In the genomic region with DNA sequence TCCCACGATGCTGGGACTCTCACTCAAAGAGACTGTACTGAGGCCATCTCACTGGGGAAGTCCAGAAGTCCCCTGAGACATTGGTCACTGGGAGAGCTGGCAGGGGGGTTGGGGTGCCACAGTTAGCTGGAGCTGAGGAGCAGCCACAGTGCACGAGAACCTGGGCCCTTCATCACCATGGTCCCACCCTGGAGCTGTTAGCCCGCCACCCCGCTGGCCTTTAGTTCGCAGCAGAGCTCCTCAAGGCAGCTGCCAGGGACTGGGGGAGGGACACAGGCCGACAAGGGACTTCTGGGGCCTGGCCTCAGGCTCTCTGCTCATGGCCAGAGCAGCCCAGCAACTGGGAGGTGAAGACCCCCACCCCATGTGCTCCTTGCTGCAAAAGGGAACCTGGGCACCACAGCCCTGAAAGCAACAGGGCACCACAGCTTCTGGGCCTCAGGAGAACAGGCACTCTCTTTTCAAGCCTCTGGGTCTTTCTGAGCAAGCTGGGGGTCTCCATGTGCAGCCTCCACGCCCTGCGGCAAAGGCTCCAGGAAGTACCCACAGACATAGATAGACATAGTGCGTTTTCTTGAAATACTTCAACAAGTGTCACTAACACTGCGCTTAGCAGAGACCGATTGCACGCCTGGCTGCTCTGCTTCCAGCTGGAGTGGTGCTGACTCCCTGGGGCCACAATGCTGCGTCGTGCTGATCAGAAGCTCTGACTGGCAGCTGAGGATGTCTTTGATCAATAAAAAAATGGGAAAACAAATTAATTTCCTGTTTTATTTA, we compare ENCODE assay signal across 11 cellular contexts. TPM values are rescaled to one million over a fixed set of nuclear protein-coding genes. Genes with fewer than 3 reads are reported as not detected.
A peak's percentile ranks its signal among the peaks of the same experiment; 100 is the strongest.
DNase-seq lines count a peak whose midpoint lies in the region; ATAC-seq and TF ChIP-seq lines count a peak whose summit lies in the region.
"Had no signal": no experiment of that assay in that cellular context is flagged by ENCODE, and none has a peak within 500 bp of the region (broad histone marks: within the 10 kb centered on the region; RNA-seq: fewer than 3 reads in every experiment).

No MANE protein-coding gene starts in this region.

- H3K27ac Mint-ChIP-seq in brain = peak overlapping the region in 4 of 5 experiments; percentile 67 to 83 (median 72)

- DNase-seq in Right ventricle myocardium superior = peak; percentile 30
- DNase-seq in cardiac septum (ENCODE audit: low spot score) = no peak
- DNase-seq in HuH-7.5 (ENCODE audit: low spot score) = no peak
- no peak for DNase-seq in dermis blood vessel endothelial cell
- DNase-seq in SW480 (ENCODE audit: low spot score) = no peak
- no peak for DNase-seq in NCI-H2081 treated with DMSO at 0.1 percent for 48 hours (lab: John Stamatoyannopoulos, UW)
- DNase-seq: activated CD4-positive, alpha-beta T cell treated with anti-CD3 and anti-CD28 coated beads for 4 hours; amygdala had no signal

- peaks cover 8% of the 10 kb centered on the region for H3K36me3 Mint-ChIP-seq in brain
- H3K36me3 Mint-ChIP-seq: naive thymus-derived CD8-positive, alpha-beta T cell had no signal

- no peaks in the 10 kb centered on the region for H3K27me3 Mint-ChIP-seq in brain
- H3K27me3 Mint-ChIP-seq: naive thymus-derived CD8-positive, alpha-beta T cell had no signal

- no peak for TF ChIP-seq CTCF in brain (conservative IDR thresholded peaks at IDR 0.05)

- intact Hi-C loops in Right ventricle myocardium superior (cut with DNase I) (no loop called here), cardiac septum (cut with DNase I) (no loop called here)

- no peak overlapping the region for H3K4me3 Mint-ChIP-seq in brain

- ATAC-seq in Right ventricle myocardium superior (ENCODE audit: poor library complexity) = no peak
- ATAC-seq in HG02885 (IDR thresholded peaks at IDR 0.05; ENCODE audit: poor library complexity, unreplicated experiment) = peak; percentile 48
- ATAC-seq: naive thymus-derived CD8-positive, alpha-beta T cell had no signal

- peaks cover 92% of the 10 kb centered on the region for H3K4me1 Mint-ChIP-seq in brain

- H3K9me3 Mint-ChIP-seq in brain = no peaks in the 10 kb centered on the region
- H3K9me3 Mint-ChIP-seq: naive thymus-derived CD8-positive, alpha-beta T cell had no signal

RNA-seq across cellular contexts. Expression of gene VAV2, which starts 46.0 kb away (rescaled TPM):
- total RNA-seq in Right ventricle myocardium superior (4.9 TPM), cardiac septum (8.1 TPM), dermis blood vessel endothelial cell (19.6 and 22.7 TPM in 2 replicates)
- polyA plus RNA-seq in brain (ENCODE audit: insufficient read depth, low read depth, low replicate concordance) = 80.6 TPM
